1 cellular context compared by ENCODE assay signal in the genomic region with DNA sequence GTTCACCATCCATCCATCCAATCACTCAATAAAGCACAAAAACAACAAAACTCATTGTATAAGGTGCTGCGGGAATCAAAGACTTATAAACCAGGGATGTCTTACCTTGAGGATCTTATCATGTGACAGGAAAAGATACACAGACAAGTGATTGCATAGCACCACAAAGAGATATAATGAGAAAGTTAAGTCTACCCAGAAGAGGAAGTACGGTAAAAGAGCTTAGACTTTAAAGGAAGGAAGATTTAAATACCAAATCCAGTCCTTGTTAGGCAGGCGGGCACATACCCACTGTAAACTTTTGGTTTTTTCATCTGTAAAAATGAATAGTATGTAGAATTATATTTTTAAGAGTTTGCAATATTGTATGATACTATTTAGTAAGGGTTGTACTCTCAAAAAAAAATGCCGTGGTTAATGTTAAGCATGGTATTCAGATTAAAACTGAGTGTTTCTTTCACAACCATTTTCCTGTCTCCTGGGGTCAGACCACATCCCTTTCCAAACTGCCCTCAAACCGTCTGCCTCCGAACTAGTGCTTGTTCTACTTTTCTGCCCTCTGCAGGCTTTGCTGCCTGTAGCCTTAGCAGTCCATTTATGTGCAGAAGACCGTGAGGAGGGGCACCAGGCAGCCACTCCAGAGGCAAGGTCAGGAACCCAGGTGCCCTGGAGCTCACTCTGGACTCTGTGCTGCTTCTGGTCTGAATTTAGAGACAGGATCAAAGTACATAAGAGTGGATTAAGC.
TF ChIP-seq lines count a peak whose summit lies in the region.

No MANE protein-coding gene starts in this region.

TF ChIP-seq in H1, 55 proteins besides CTCF, POLR2A, EP300 and RAD21:
- no peak for TF ChIP-seq ZNF274 (IDR thresholded peaks at IDR 0.05; ENCODE audit: borderline replicate concordance, extremely low read depth, low read length)
- no peak for TF ChIP-seq YY1 (IDR thresholded peaks at IDR 0.05; ENCODE audit: low read depth, low read length)
- TF ChIP-seq TAF7 (optimal IDR thresholded peaks at IDR 0.05; ENCODE audit: borderline replicate concordance, low read depth, low read length), result no peak
- TF ChIP-seq HDAC6 (IDR thresholded peaks at IDR 0.05; ENCODE audit: low read depth, low read length), result no peak
- no peak for TF ChIP-seq EGR1 (IDR thresholded peaks at IDR 0.05; ENCODE audit: borderline replicate concordance, low read depth, low read length)
- no peak for TF ChIP-seq GTF2F1 (IDR thresholded peaks at IDR 0.05; ENCODE audit: borderline replicate concordance, low read depth, low read length)
- no peak for TF ChIP-seq CBX5 (IDR thresholded peaks at IDR 0.05; ENCODE audit: low read depth, low read length)
- no peak for TF ChIP-seq EZH2 (IDR thresholded peaks at IDR 0.05; ENCODE audit: low read depth, low read length, severe bottlenecking)
- no peak for TF ChIP-seq ASH2L (IDR thresholded peaks at IDR 0.05; ENCODE audit: low read length)
- TF ChIP-seq, protein P1, sequence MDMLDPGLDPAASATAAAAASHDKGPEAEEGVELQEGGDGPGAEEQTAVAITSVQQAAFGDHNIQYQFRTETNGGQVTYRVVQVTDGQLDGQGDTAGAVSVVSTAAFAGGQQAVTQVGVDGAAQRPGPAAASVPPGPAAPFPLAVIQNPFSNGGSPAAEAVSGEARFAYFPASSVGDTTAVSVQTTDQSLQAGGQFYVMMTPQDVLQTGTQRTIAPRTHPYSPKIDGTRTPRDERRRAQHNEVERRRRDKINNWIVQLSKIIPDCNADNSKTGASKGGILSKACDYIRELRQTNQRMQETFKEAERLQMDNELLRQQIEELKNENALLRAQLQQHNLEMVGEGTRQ (IDR thresholded peaks at IDR 0.05; ENCODE audit: low read length), result no peak
- TF ChIP-seq SIRT6 (IDR thresholded peaks at IDR 0.05; ENCODE audit: low read length), result no peak
- no peak for TF ChIP-seq BRCA1 (IDR thresholded peaks at IDR 0.05; ENCODE audit: low read depth, low read length)
- no peak for TF ChIP-seq SRF (IDR thresholded peaks at IDR 0.05; ENCODE audit: low read depth, low read length)
- no peak for TF ChIP-seq GABPA (IDR thresholded peaks at IDR 0.05; ENCODE audit: borderline replicate concordance, insufficient read depth, low read length)
- no peak for TF ChIP-seq SIN3A (conservative IDR thresholded peaks at IDR 0.05 in 1 of 2, IDR thresholded peaks at IDR 0.05 in 1 of 2; ENCODE audit: low read depth in 1 of 2, low read length in 2 of 2)
- TF ChIP-seq CREB1 (IDR thresholded peaks at IDR 0.05), result no peak
- no peak for TF ChIP-seq KDM4A (IDR thresholded peaks at IDR 0.05; ENCODE audit: low read depth, low read length, severe bottlenecking)
- TF ChIP-seq SIX5 (IDR thresholded peaks at IDR 0.05; ENCODE audit: low read depth, low read length), result no peak
- no peak for TF ChIP-seq KDM5A (IDR thresholded peaks at IDR 0.05; ENCODE audit: low read length)
- TF ChIP-seq FOSL1 (IDR thresholded peaks at IDR 0.05; ENCODE audit: insufficient read depth, low read depth, low read length), result no peak
TF ChIP-seq in H1: peak in this region for 0.
